23 cellular contexts compared by ENCODE assay signal in the genomic region with DNA sequence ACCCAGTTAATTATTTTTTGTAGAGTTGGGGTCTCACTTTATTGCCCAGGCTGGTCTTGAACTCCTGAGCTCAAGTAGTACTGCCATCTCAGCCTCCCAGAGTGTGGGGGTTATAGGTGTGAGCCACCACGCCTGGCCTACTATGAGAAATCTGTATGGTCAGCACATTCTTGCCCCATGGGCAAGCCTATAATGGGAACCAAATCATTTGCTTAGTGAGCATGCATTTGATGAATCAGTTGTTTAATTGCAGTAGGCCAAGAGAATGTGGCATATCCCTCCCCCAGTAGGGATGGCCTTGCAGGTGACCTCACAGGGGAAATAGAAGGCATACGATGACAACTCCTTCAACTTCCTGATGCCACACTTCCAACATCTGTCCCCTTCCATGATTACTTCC.
"Had no signal": no experiment of that assay in that cellular context is flagged by ENCODE, and none has a peak within 500 bp of the region (broad histone marks: within the 10 kb centered on the region; RNA-seq: fewer than 3 reads in every experiment).

No MANE protein-coding gene starts in this region.

- H3K27me3 ChIP-seq: brain microvascular endothelial cell, esophagus squamous epithelium had no signal

- H3K4me1 ChIP-seq: psoas muscle had no signal

- H3K4me3 Mint-ChIP-seq: activated naive CD4-positive, alpha-beta T cell treated with anti-CD3 and anti-CD28 coated beads, Interleukin-2, amount 10 ng/mL, durations not matched to agents 7 days and 5 days; endodermal cell; naive thymus-derived CD8-positive, alpha-beta T cell; T-helper 2 cell treated with Interferon-gamma antibody and Interleukin-4, amounts not matched to agents 5 μg/mL and 100 μg/mL, for 36 hours had no signal

- ATAC-seq: left lobe of liver; naive thymus-derived CD8-positive, alpha-beta T cell; psoas muscle; sciatic nerve had no signal

- DNase-seq: activated CD4-positive, alpha-beta T cell treated with anti-CD3 and anti-CD28 coated beads for 4 hours; activated CD8-positive, alpha-beta memory T cell treated with anti-CD3 and anti-CD28 coated beads for 24 hours; activated naive CD4-positive, alpha-beta T cell treated with anti-CD3 and anti-CD28 coated beads, Interleukin-2, amount 10 ng/mL, durations not matched to agents 7 days and 5 days; brain microvascular endothelial cell; cerebellar nuclear complex; dermis blood vessel endothelial cell; endodermal cell; esophagus squamous epithelium; foreskin fibroblast; head of caudate nucleus; mammary epithelial cell; naive thymus-derived CD8-positive, alpha-beta T cell; nucleus accumbens; psoas muscle; stimulated activated CD4-positive, alpha-beta T cell treated with anti-CD3 and anti-CD28 coated beads, Interleukin-12 subunit alpha, Interleukin-12 subunit beta, amount 100 ng/mL, for 4 hours; stimulated activated CD4-positive, alpha-beta T cell treated with anti-CD3 and anti-CD28 coated beads, Interleukin-2, amount 100 ng/mL, for 48 hours; stimulated activated naive CD4-positive, alpha-beta T cell treated with Interleukin-2 at 50 U/mL for 16 hours; SW 1271; trophoblast cell had no signal

- H3K27ac ChIP-seq: brain microvascular endothelial cell, psoas muscle had no signal

- H3K9me3 Mint-ChIP-seq: activated naive CD4-positive, alpha-beta T cell treated with anti-CD3 and anti-CD28 coated beads, Interleukin-2, amount 10 ng/mL, durations not matched to agents 7 days and 5 days; activated T-helper 2 cell treated with anti-CD3 and anti-CD28 coated beads, Interferon-gamma antibody, Interleukin-2, Interleukin-4, amounts not matched to agents 10 μg/mL and 5 μg/mL and 100 μg/mL, durations not matched to agents 14 hours and 24 hours and 36 hours; endodermal cell; naive thymus-derived CD8-positive, alpha-beta T cell had no signal

- H3K27me3 Mint-ChIP-seq: activated naive CD4-positive, alpha-beta T cell treated with anti-CD3 and anti-CD28 coated beads, Interleukin-2, amount 10 ng/mL, durations not matched to agents 7 days and 5 days; naive thymus-derived CD8-positive, alpha-beta T cell had no signal

- H3K4me3 ChIP-seq: esophagus squamous epithelium, psoas muscle had no signal

- H3K27ac Mint-ChIP-seq: activated naive CD4-positive, alpha-beta T cell treated with anti-CD3 and anti-CD28 coated beads, Interleukin-2, amount 10 ng/mL, durations not matched to agents 7 days and 5 days; activated T-helper 2 cell treated with anti-CD3 and anti-CD28 coated beads, Interferon-gamma antibody, Interleukin-2, Interleukin-4, amounts not matched to agents 10 μg/mL and 5 μg/mL and 100 μg/mL, durations not matched to agents 14 hours and 24 hours and 36 hours; endodermal cell; T-helper 2 cell treated with Interferon-gamma antibody and Interleukin-4, amounts not matched to agents 5 μg/mL and 100 μg/mL, for 36 hours had no signal

- H3K9me3 ChIP-seq: esophagus squamous epithelium, psoas muscle had no signal
